ENCODE assay signal across 25 cellular contexts in genomic region chr6:80446454-80447045, GRCh38.
"Had no signal": no experiment of that assay in that cellular context is flagged by ENCODE, and none has a peak within 500 bp of the region (broad histone marks: within the 10 kb centered on the region; RNA-seq: fewer than 3 reads in every experiment).

No MANE protein-coding gene starts in this region.

- H3K27me3 Mint-ChIP-seq: naive B cell, progenitor cell of endocrine pancreas had no signal

- H3K27me3 ChIP-seq: esophagus muscularis mucosa, neural progenitor cell, stomach, thyroid gland, vagina had no signal

- H3K9me3 ChIP-seq: lower lobe of right lung, thyroid gland, vagina had no signal

- H3K36me3 Mint-ChIP-seq: naive B cell; stimulated activated effector memory CD8-positive, alpha-beta T cell treated with anti-CD3 and anti-CD28 coated beads, Interleukin-12 subunit alpha, Interleukin-12 subunit beta, amount 100 ng/mL, for 72 hours had no signal

- H3K4me3 Mint-ChIP-seq: naive B cell; nephron; neural progenitor cell; stimulated activated effector memory CD8-positive, alpha-beta T cell treated with anti-CD3 and anti-CD28 coated beads, Interleukin-12 subunit alpha, Interleukin-12 subunit beta, amount 100 ng/mL, for 72 hours had no signal

- H2AFZ ChIP-seq: neural progenitor cell, parathyroid adenoma had no signal

- H3K36me3 ChIP-seq: esophagus muscularis mucosa, lower lobe of right lung, neural progenitor cell, stomach, thyroid gland, vagina had no signal

- H3K4me1 Mint-ChIP-seq: immature natural killer cell; naive B cell; nephron; neural progenitor cell; stimulated activated effector memory CD8-positive, alpha-beta T cell treated with anti-CD3 and anti-CD28 coated beads, Interleukin-12 subunit alpha, Interleukin-12 subunit beta, amount 100 ng/mL, for 72 hours had no signal

- ATAC-seq: left ventricle myocardium superior; lower lobe of right lung; sciatic nerve; stimulated activated effector memory CD8-positive, alpha-beta T cell treated with anti-CD3 and anti-CD28 coated beads, Interleukin-12 subunit alpha, Interleukin-12 subunit beta, amount 100 ng/mL, for 72 hours had no signal

- H3K27ac ChIP-seq: coronary artery, esophagus muscularis mucosa, lower lobe of right lung, neural progenitor cell, parathyroid adenoma, stomach, thyroid gland, vagina had no signal

- H3K27ac Mint-ChIP-seq: immature natural killer cell; naive B cell; nephron; neural progenitor cell; progenitor cell of endocrine pancreas; stimulated activated effector memory CD8-positive, alpha-beta T cell treated with anti-CD3 and anti-CD28 coated beads, Interleukin-12 subunit alpha, Interleukin-12 subunit beta, amount 100 ng/mL, for 72 hours had no signal

- H3K9me3 Mint-ChIP-seq: stimulated activated effector memory CD8-positive, alpha-beta T cell treated with anti-CD3 and anti-CD28 coated beads, Interleukin-12 subunit alpha, Interleukin-12 subunit beta, amount 100 ng/mL, for 72 hours had no signal

- DNase-seq: dermis blood vessel endothelial cell; effector memory CD4-positive, alpha-beta T cell; foreskin melanocyte; hypothalamus; immature natural killer cell; islet precursor cell; kidney glomerular epithelial cell; left ventricle myocardium superior; lower lobe of right lung; naive B cell; stimulated activated CD4-positive, alpha-beta T cell treated with anti-CD3 and anti-CD28 coated beads, Interleukin-2, amount 100 ng/mL, for 24 hours; stimulated activated CD4-positive, alpha-beta T cell treated with anti-CD3 and anti-CD28 coated beads, Interleukin-4, amount 100 ng/mL, for 24 hours; stimulated activated naive CD4-positive, alpha-beta T cell treated with Interleukin-2 at 50 U/mL for 16 hours; stomach; thyroid gland; trophoblast cell had no signal

- H3K4me3 ChIP-seq: coronary artery, esophagus muscularis mucosa, lower lobe of right lung, neural progenitor cell, stomach, thyroid gland, vagina had no signal

- H3K4me1 ChIP-seq: esophagus muscularis mucosa, lower lobe of right lung, neural progenitor cell, parathyroid adenoma, stomach, thyroid gland, vagina had no signal

- H3K9ac ChIP-seq: neural progenitor cell, parathyroid adenoma had no signal

- H3K4me2 ChIP-seq: neural progenitor cell had no signal
